Comparison of ENCODE assay signal across 1 cellular context in genomic region chr7:88835147-88835728, GRCh38.
TF ChIP-seq lines count a peak whose summit lies in the region.

No MANE protein-coding gene starts in this region.

TF ChIP-seq in K562, 482 proteins besides CTCF, POLR2A, EP300 and RAD21 (continued from another document):
- TF ChIP-seq ETV5 (CRISPR knock-in tag; IDR thresholded peaks at IDR 0.05; ENCODE audit: low read depth): no peak
- peak; percentile 55 for TF ChIP-seq SMC3 (conservative IDR thresholded peaks at IDR 0.05; ENCODE audit: insufficient read depth, low read depth, low read length)
- no peak for TF ChIP-seq CHD2 (IDR thresholded peaks at IDR 0.05; ENCODE audit: low read depth, low read length)
